Comparison of ENCODE assay signal across 8 cellular contexts in the genomic region with DNA sequence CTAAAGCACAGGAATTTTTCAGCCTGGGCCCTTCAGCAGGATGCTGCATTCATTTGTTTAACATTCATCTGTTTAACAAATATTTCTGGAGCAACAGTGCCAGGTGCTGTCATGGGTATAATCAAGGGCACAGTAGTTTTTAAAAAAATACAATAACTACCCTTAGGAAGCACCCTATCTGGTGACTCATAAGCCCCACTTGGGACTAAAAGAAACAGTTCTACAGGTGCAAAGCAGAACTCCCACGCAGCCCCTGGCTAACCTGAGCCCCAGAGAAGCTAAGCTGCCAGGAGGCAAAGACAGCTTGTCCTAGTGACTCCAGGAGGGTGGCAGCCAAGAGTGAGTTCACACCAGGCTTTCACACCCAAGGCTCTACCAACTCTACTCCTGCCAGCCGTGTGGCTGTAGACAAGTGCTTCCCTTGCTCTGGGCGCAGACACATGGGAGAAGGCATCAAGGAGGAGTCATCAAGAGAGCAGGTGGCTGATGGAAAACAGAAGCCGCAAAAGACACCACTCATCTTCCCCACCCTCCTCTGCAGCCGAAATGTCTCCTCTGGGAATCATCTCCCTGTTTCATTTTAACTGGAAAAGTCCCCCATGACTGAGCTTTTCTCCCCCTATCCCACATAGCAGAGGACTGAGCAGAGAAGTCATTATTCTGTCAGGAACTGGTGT. TPM values are rescaled to one million over a fixed set of nuclear protein-coding genes. Genes with fewer than 3 reads are reported as not detected.
A peak's percentile ranks its signal among the peaks of the same experiment; 100 is the strongest.
DNase-seq lines count a peak whose midpoint lies in the region; ATAC-seq, FAIRE-seq and TF ChIP-seq lines count a peak whose summit lies in the region.

No MANE protein-coding gene starts in this region.

- WGBS in HepG2 (ENCODE audit: low lambda C conversion rate): 83% methylated on average over 5 of the region's 5 CpGs

- H3K4me3 ChIP-seq in HepG2 (replicated peaks in 1 of 3; ENCODE audit: insufficient read depth in 1 of 3, low read depth in 2 of 3, low read length in 3 of 3): no peak overlapping the region

- H3K36me3 ChIP-seq in HepG2 (replicated peaks in 1 of 2; ENCODE audit: control insufficient read depth in 1 of 2, insufficient read depth in 2 of 2, low read length in 2 of 2): no peaks in the 10 kb centered on the region

- no peaks in the 10 kb centered on the region for H3K9me3 ChIP-seq in HepG2 (ENCODE audit: low read length)

- TF ChIP-seq POLR2A in HepG2 (IDR thresholded peaks at IDR 0.05; ENCODE audit: insufficient read depth in 1 of 2, low read depth in 2 of 2, low read length in 2 of 2): no peak

- no peak overlapping the region for H3K9ac ChIP-seq in HepG2 (ENCODE audit: insufficient read depth, low read depth, low read length)

- DNase-seq in stimulated activated CD8-positive, alpha-beta memory T cell treated with anti-CD3 and anti-CD28 coated beads, Interleukin-7, amount 100 ng/mL, for 4 hours (ENCODE audit: low read depth in 2 of 2): peak; percentile 11 to 21
- DNase-seq in stimulated activated CD8-positive, alpha-beta memory T cell treated with anti-CD3 and anti-CD28 coated beads, Interleukin-4, amount 100 ng/mL, for 48 hours: no peak
- peak; percentile 71 for DNase-seq in SHP77 treated with DMSO at 0.1 percent for 48 hours (lab: John Stamatoyannopoulos, UW)
- DNase-seq in HepG2 (ENCODE audit: low spot score): no peak
- DNase-seq in middle frontal gyrus (ENCODE audit: extremely low spot score, low spot score): no peak
- DNase-seq in NCI-H128 (lab: John Stamatoyannopoulos, UW; ENCODE audit: unreplicated experiment): no peak
- DNase-seq in SKM-1 (lab: John Stamatoyannopoulos, UW; ENCODE audit: unreplicated experiment): no peak

- in situ Hi-C loops in HepG2 (cut with HindIII; ENCODE audit: extremely low pct_ligation_motif_present, low pct_unique_long_range_greater_than_20kb): no loop called here

- H4K20me1 ChIP-seq in HepG2 (ENCODE audit: insufficient read depth, low read length): no peaks in the 10 kb centered on the region

- TF ChIP-seq EP300 in HepG2 (IDR thresholded peaks at IDR 0.05; ENCODE audit: low read depth in 2 of 2, low read length in 2 of 2) (no peak), HepG2 (CRISPR knock-in tag; IDR thresholded peaks at IDR 0.05; ENCODE audit: borderline replicate concordance) (no peak)

- H3K27me3 ChIP-seq in HepG2 (ENCODE audit: control insufficient read depth in 1 of 2, insufficient read depth in 2 of 2, low read length in 2 of 2): no peaks in the 10 kb centered on the region

- H3K27ac ChIP-seq in HepG2 (ENCODE audit: extremely low read length, insufficient read depth, low read length): no peak overlapping the region

- ATAC-seq in HepG2 (no peak), GM18519 (IDR thresholded peaks at IDR 0.05; ENCODE audit: low FRiP score, unreplicated experiment) (no peak)

- intact Hi-C loops in HepG2 (cut with micrococcal nuclease; ENCODE audit: unreplicated experiment): loop anchor here (2.0 kb wide), 1 partner anchor 14 kb away; the partner anchor contains the start of gene CUEDC1

- CTCF ChIA-PET in HepG2 (lab: Yijun Ruan, JAX; ENCODE audit: low intra/inter-chr PET ratio, low total read pairs): no interaction called here

- no TSS peak for BruUV-seq in HepG2 (replicated peaks; lab: Mats Ljungman, UMichigan)

- no peaks in the 10 kb centered on the region for H3K79me2 ChIP-seq in HepG2 (ENCODE audit: insufficient read depth, low read length)

- FAIRE-seq in HepG2 (lab: Jason Lieb, UNC): no peak

- TF ChIP-seq CTCF in HepG2 (CRISPR knock-in tag; IDR thresholded peaks at IDR 0.05): no peak

- POLR2A ChIA-PET in HepG2 (lab: Yijun Ruan, JAX): interaction anchor here (1.0 to 3.9 kb wide), 3 partner anchors 12 to 142 kb away, joined by 3 to 35 read pairs (median 10); partner anchors contain the start of genes CUEDC1 and DYNLL2

- peaks cover 71% of the 10 kb centered on the region for H3K4me1 ChIP-seq in HepG2 (ENCODE audit: insufficient read depth, low read length)

- TF ChIP-seq RAD21 in HepG2 (CRISPR knock-in tag; IDR thresholded peaks at IDR 0.05): no peak

- H3K4me2 ChIP-seq in HepG2 (ENCODE audit: low read depth, low read length): no peak overlapping the region

- no peak overlapping the region for H2AFZ ChIP-seq in HepG2 (ENCODE audit: low read length)

TF ChIP-seq in HepG2, 621 proteins besides CTCF, POLR2A, EP300 and RAD21:
- TF ChIP-seq, protein P1, sequence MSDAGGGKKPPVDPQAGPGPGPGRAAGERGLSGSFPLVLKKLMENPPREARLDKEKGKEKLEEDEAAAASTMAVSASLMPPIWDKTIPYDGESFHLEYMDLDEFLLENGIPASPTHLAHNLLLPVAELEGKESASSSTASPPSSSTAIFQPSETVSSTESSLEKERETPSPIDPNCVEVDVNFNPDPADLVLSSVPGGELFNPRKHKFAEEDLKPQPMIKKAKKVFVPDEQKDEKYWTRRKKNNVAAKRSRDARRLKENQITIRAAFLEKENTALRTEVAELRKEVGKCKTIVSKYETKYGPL (CRISPR knock-in tag; IDR thresholded peaks at IDR 0.05): no peak
- peak; percentile 29 for TF ChIP-seq XRCC5 (optimal IDR thresholded peaks at IDR 0.05; ENCODE audit: low read length)
- no peak for TF ChIP-seq ZNF615 (CRISPR knock-in tag; IDR thresholded peaks at IDR 0.05; ENCODE audit: borderline replicate concordance)
- no peak for TF ChIP-seq SRF (IDR thresholded peaks at IDR 0.05; ENCODE audit: low read depth, low read length)
- 0 out of 2 replicates have a peak, but pooled peaks have one; percentile 31 for TF ChIP-seq ZNF12 (CRISPR knock-in tag; IDR thresholded peaks at IDR 0.05)

RNA-seq across cellular contexts. Expression of gene CUEDC1, which starts 14.4 kb away (rescaled TPM):
- 4.2 and 7.4 TPM in 2 replicates for total RNA-seq in HepG2 (2016; rRNA removed; fragmentation: Illumina TruSeq; extraction: Trizol)
- total RNA-seq in HepG2 (2016; cell fraction: cytosol; rRNA removed; fragmentation: Illumina TruSeq; extraction: Trizol; ENCODE audit: low read depth): 4.1 and 4.7 TPM in 2 replicates
- 3.5 and 7.9 TPM in 2 replicates for total RNA-seq in HepG2 (2016; cell fraction: insoluble cytoplasmic fraction; rRNA removed; fragmentation: Illumina TruSeq; extraction: Trizol)
- total RNA-seq in HepG2 (2016; cell fraction: membrane; rRNA removed; fragmentation: Illumina TruSeq; extraction: Trizol): 7.6 and 8.6 TPM in 2 replicates
- total RNA-seq in HepG2 (2016; cell fraction: nucleus; rRNA removed; fragmentation: Illumina TruSeq; extraction: Trizol): 9.6 and 11.9 TPM in 2 replicates
- polyA plus RNA-seq in HepG2 (2011; rRNA removed): 12.9 and 14.4 TPM in 2 replicates
- polyA plus RNA-seq in HepG2 (2011; cell fraction: cytosol; rRNA removed): 8.1 and 8.6 TPM in 2 replicates
- 36.7 and 43.5 TPM in 2 replicates for polyA plus RNA-seq in HepG2 (2011; cell fraction: nucleus; rRNA removed)
- polyA plus RNA-seq in HepG2 (2012): 9.8 and 10.2 TPM in 2 replicates
- 9.4 and 11.1 TPM in 2 replicates for polyA plus RNA-seq in HepG2 (2016; cell fraction: cytosol; fragmentation: Illumina TruSeq; extraction: Trizol; ENCODE audit: low read depth)
- 9.2 and 10.0 TPM in 2 replicates for polyA plus RNA-seq in HepG2 (2016; cell fraction: insoluble cytoplasmic fraction; fragmentation: Illumina TruSeq; extraction: Trizol; ENCODE audit: low read depth)
- polyA plus RNA-seq in HepG2 (2016; cell fraction: membrane; fragmentation: Illumina TruSeq; extraction: Trizol; ENCODE audit: low read depth): 15.4 and 16.0 TPM in 2 replicates
- polyA plus RNA-seq in HepG2 (2016; cell fraction: nucleus; fragmentation: Illumina TruSeq; extraction: Trizol; ENCODE audit: insufficient read depth, low read depth): 33.7 and 36.2 TPM in 2 replicates
- polyA minus RNA-seq in HepG2 (2011; rRNA and poly(A)+ RNA removed; ENCODE audit: low replicate concordance): 2.9 and 6.8 TPM in 2 replicates
- 5.1 and 7.3 TPM in 2 replicates for polyA minus RNA-seq in HepG2 (2011; cell fraction: cytosol; rRNA and poly(A)+ RNA removed)
- polyA minus RNA-seq in HepG2 (2011; cell fraction: nucleus; rRNA and poly(A)+ RNA removed): 6.6 and 8.2 TPM in 2 replicates

RNA-seq across cellular contexts. Expression of gene VEZF1, which starts 47.3 kb away (rescaled TPM):
- 45.9 and 48.0 TPM in 2 replicates for total RNA-seq in HepG2 (2016; rRNA removed; fragmentation: Illumina TruSeq; extraction: Trizol)
- 8.8 and 10.8 TPM in 2 replicates for total RNA-seq in HepG2 (2016; cell fraction: cytosol; rRNA removed; fragmentation: Illumina TruSeq; extraction: Trizol; ENCODE audit: low read depth)
- 41.9 and 43.4 TPM in 2 replicates for total RNA-seq in HepG2 (2016; cell fraction: insoluble cytoplasmic fraction; rRNA removed; fragmentation: Illumina TruSeq; extraction: Trizol)
- 42.3 and 48.6 TPM in 2 replicates for total RNA-seq in HepG2 (2016; cell fraction: membrane; rRNA removed; fragmentation: Illumina TruSeq; extraction: Trizol)
- total RNA-seq in HepG2 (2016; cell fraction: nucleus; rRNA removed; fragmentation: Illumina TruSeq; extraction: Trizol): 31.1 and 37.8 TPM in 2 replicates
- polyA plus RNA-seq in HepG2 (2011; rRNA removed): 41.3 and 49.7 TPM in 2 replicates
- 27.7 and 34.7 TPM in 2 replicates for polyA plus RNA-seq in HepG2 (2011; cell fraction: cytosol; rRNA removed)
- polyA plus RNA-seq in HepG2 (2011; cell fraction: nucleus; rRNA removed): 30.2 and 33.3 TPM in 2 replicates
- 38.9 and 45.7 TPM in 2 replicates for polyA plus RNA-seq in HepG2 (2012)
- 7.1 and 7.4 TPM in 2 replicates for polyA plus RNA-seq in HepG2 (2016; cell fraction: cytosol; fragmentation: Illumina TruSeq; extraction: Trizol; ENCODE audit: low read depth)
- polyA plus RNA-seq in HepG2 (2016; cell fraction: insoluble cytoplasmic fraction; fragmentation: Illumina TruSeq; extraction: Trizol; ENCODE audit: low read depth): 34.8 and 42.4 TPM in 2 replicates
- polyA plus RNA-seq in HepG2 (2016; cell fraction: membrane; fragmentation: Illumina TruSeq; extraction: Trizol; ENCODE audit: low read depth): 22.0 and 25.5 TPM in 2 replicates
- 46.2 and 49.1 TPM in 2 replicates for polyA plus RNA-seq in HepG2 (2016; cell fraction: nucleus; fragmentation: Illumina TruSeq; extraction: Trizol; ENCODE audit: insufficient read depth, low read depth)
- 41.4 and 56.9 TPM in 2 replicates for polyA minus RNA-seq in HepG2 (2011; rRNA and poly(A)+ RNA removed; ENCODE audit: low replicate concordance)
- polyA minus RNA-seq in HepG2 (2011; cell fraction: cytosol; rRNA and poly(A)+ RNA removed): 31.2 and 37.3 TPM in 2 replicates
- 32.7 and 46.6 TPM in 2 replicates for polyA minus RNA-seq in HepG2 (2011; cell fraction: nucleus; rRNA and poly(A)+ RNA removed)

Comparison
In these comparisons a context has a peak if more than half of its experiments do, and no peak if none do; other contexts are left out.
1. DNase-seq: peak in stimulated activated CD8-positive, alpha-beta memory T cell treated with anti-CD3 and anti-CD28 coated beads, Interleukin-7, amount 100 ng/mL, for 4 hours (2 of 2) and SHP77 treated with DMSO at 0.1 percent for 48 hours (single experiment); none in stimulated activated CD8-positive, alpha-beta memory T cell treated with anti-CD3 and anti-CD28 coated beads, Interleukin-4, amount 100 ng/mL, for 48 hours (single experiment), HepG2 (single experiment), middle frontal gyrus (single experiment), NCI-H128 (single experiment) and SKM-1 (single experiment).